Comparison of ENCODE assay signal across 37 cellular contexts in genomic region chr16:80559369-80559768, GRCh38. TPM values are rescaled to one million over a fixed set of nuclear protein-coding genes. Genes with fewer than 3 reads are reported as not detected.
"Had no signal": no experiment of that assay in that cellular context is flagged by ENCODE, and none has a peak within 500 bp of the region (broad histone marks: within the 10 kb centered on the region; RNA-seq: fewer than 3 reads in every experiment).

No MANE protein-coding gene starts in this region.

- H3K27ac ChIP-seq: adrenal gland, ascending aorta, body of pancreas, brain microvascular endothelial cell, breast epithelium, cardiac muscle cell had no signal

- DNase-seq: activated effector memory CD4-positive, alpha-beta T cell treated with anti-CD3 and anti-CD28 coated beads, Interleukin-2, amount 50 U/mL, for 16 hours; activated effector memory CD4-positive, alpha-beta T cell treated with Interleukin-2 at 50 U/mL for 16 hours; activated gamma-delta T cell; activated gamma-delta T cell treated with Interleukin-2 at 50 U/mL for 16 hours; activated naive CD4-positive, alpha-beta T cell; activated naive CD4-positive, alpha-beta T cell treated with anti-CD3 and anti-CD28 coated beads for 36 hours; activated naive CD4-positive, alpha-beta T cell treated with anti-CD3 and anti-CD28 coated beads, Interleukin-2, amount 10 ng/mL, durations not matched to agents 7 days and 5 days; activated naive CD4-positive, alpha-beta T cell treated with anti-CD3 and anti-CD28 coated beads, Interleukin-2, amount 50 U/mL, for 16 hours; activated naive CD4-positive, alpha-beta T cell treated with Interleukin-2 at 50 U/mL for 16 hours; activated naive CD8-positive, alpha-beta T cell treated with anti-CD3 and anti-CD28 coated beads for 36 hours; activated naive CD8-positive, alpha-beta T cell treated with anti-CD3 and anti-CD28 coated beads, Interleukin-2, amount 10 ng/mL, durations not matched to agents 7 days and 5 days; activated naive CD8-positive, alpha-beta T cell treated with anti-CD3 and anti-CD28 coated beads, Interleukin-2, amount 50 U/mL, for 24 hours; activated T-cell treated with anti-CD3 and anti-CD28 coated beads, Interleukin-2, amount 50 U/mL, for 1 hour; activated T-cell treated with anti-CD3 and anti-CD28 coated beads, Interleukin-2, amount 50 U/mL, for 24 hours; activated T-cell treated with anti-CD3 and anti-CD28 coated beads, Interleukin-2, amount 50 U/mL, for 4 hours; activated T-cell treated with anti-CD3 and anti-CD28 coated beads, Interleukin-2, amount 50 U/mL, for 48 hours; activated T-cell treated with anti-CD3 and anti-CD28 coated beads, Interleukin-2, amount 50 U/mL, for 72 hours; adrenal gland; amniotic stem cell; amygdala; anterior cingulate cortex; aorta; body of pancreas; brain microvascular endothelial cell; central memory CD4-positive, alpha-beta T cell; cerebellar nuclear complex had no signal

- H3K4me1 ChIP-seq: adrenal gland, ascending aorta, body of pancreas, breast epithelium had no signal

- H3K9me3 ChIP-seq: adrenal gland, ascending aorta, body of pancreas, breast epithelium had no signal

- FAIRE-seq: astrocyte, bronchial epithelial cell had no signal

- H3K36me3 ChIP-seq: adrenal gland, ascending aorta, brain microvascular endothelial cell, breast epithelium, cardiac muscle cell had no signal

- ATAC-seq: activated naive CD4-positive, alpha-beta T cell treated with anti-CD3 and anti-CD28 coated beads, Interleukin-2, amount 50 U/mL, for 72 hours; activated naive CD8-positive, alpha-beta T cell treated with anti-CD3 and anti-CD28 coated beads, Interleukin-2, amount 50 U/mL, for 24 hours; activated T-cell treated with anti-CD3 and anti-CD28 coated beads, Interleukin-2, amount 50 U/mL, for 4 hours; activated T-cell treated with anti-CD3 and anti-CD28 coated beads, Interleukin-2, amount 50 U/mL, for 72 hours; activated T-helper 17 cell treated with anti-CD3 and anti-CD28 coated beads, Interleukin-2, amount 50 U/mL, for 72 hours; body of pancreas had no signal

- H3K27me3 ChIP-seq: adrenal gland, ascending aorta, body of pancreas, brain microvascular endothelial cell, breast epithelium, cardiac muscle cell had no signal

- H3K4me3 ChIP-seq: adrenal gland, ascending aorta, body of pancreas, breast epithelium, cardiac muscle cell had no signal

RNA-seq across cellular contexts. Expression of gene DYNLRB2, which starts 18.6 kb away (rescaled TPM):
- total RNA-seq: activated naive CD4-positive, alpha-beta T cell treated with anti-CD3 and anti-CD28 coated beads for 36 hours; activated naive CD4-positive, alpha-beta T cell treated with anti-CD3 and anti-CD28 coated beads, Interleukin-2, amount 50 U/mL, for 72 hours; activated naive CD8-positive, alpha-beta T cell treated with anti-CD3 and anti-CD28 coated beads, Interleukin-2, amount 10 ng/mL, durations not matched to agents 7 days and 5 days; activated T-cell treated with anti-CD3 and anti-CD28 coated beads, Interleukin-2, amount 50 U/mL, for 4 hours; activated T-helper 1 cell treated with anti-CD3 and anti-CD28 coated beads, Interleukin-12 subunit alpha, Interleukin-12 subunit beta, Interleukin-2, Interleukin-4 antibody, amounts not matched to agents 30 ng/mL and 10 ng/mL and 1 ng/mL, durations not matched to agents 14 hours and 24 hours and 36 hours; activated T-helper 17 cell treated with anti-CD3 and anti-CD28 coated beads, Interleukin-2, amount 50 U/mL, for 72 hours; activated T-helper 2 cell treated with anti-CD3 and anti-CD28 coated beads, Interferon-gamma antibody, Interleukin-2, Interleukin-4, amounts not matched to agents 10 μg/mL and 5 μg/mL and 100 μg/mL, durations not matched to agents 14 hours and 24 hours and 36 hours; aorta; ascending aorta; astrocyte; body of pancreas; bronchial epithelial cell; cardiac muscle cell; cardiac septum; chondrocyte had no signal
